25 cellular contexts compared by ENCODE assay signal in the genomic region with DNA sequence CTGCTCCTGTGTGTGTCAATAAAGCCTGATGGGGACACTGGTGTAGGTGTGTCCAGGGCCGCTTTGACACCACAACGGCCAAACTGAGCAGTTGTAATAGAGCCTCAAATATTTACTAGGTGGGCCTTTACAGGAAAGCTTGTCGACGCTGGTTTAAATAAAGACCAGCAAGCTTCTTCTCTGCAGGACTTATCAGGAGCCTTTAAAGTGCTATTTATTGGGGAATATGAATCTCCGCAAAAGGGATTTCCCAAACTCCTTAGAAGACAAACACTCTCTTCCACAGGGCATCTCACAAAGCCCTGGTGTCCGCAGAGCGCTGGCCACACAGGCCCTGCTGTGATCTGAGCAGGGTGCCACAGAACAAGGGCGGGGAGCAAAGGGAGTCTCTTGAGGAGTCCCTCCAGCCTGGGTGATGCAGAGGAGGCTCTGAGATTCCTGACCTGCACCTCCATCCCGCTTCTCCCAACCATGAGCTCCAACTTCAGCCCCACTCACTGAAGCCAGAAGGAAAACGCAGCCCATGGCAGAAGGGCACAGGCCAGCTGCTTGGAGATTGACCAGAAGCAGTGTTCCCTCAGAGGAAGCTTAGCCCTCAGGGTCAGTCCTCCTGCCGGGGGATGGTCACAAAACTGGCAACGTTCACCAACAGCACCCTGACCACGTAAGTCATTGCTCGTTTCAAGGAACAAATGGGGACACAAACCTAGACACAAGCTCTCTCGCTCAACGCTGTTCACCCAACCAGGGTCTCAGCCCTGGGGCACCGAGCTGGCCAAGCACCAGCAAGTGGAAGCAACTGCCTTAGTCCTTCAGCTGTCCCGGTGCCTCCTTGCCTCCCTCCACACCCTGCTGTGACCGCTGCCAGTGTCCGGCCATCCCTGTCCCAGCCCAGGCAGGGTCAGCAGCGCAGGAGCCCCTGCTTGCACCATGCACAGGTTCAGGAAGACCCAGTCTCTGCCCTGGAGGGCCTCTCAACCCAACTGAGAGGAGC.
A peak's percentile ranks its signal among the peaks of the same experiment; 100 is the strongest.
DNase-seq lines count a peak whose midpoint lies in the region; ATAC-seq, FAIRE-seq and TF ChIP-seq lines count a peak whose summit lies in the region.
"Had no signal": no experiment of that assay in that cellular context is flagged by ENCODE, and none has a peak within 500 bp of the region (broad histone marks: within the 10 kb centered on the region; RNA-seq: fewer than 3 reads in every experiment).

No MANE protein-coding gene starts in this region.

- no peak overlapping the region for H3K4me2 ChIP-seq in K562 (ENCODE audit: insufficient read depth, low read length)
- H3K4me2 ChIP-seq in neural cell (ENCODE audit: low read length), result no peak overlapping the region

- H3K9ac ChIP-seq in K562 (ENCODE audit: insufficient read depth in 1 of 2, low read depth in 2 of 2, low read length in 2 of 2), result no peak overlapping the region
- H3K9ac ChIP-seq in neural cell (ENCODE audit: low read length), result peak overlapping the region; percentile 35

- 92% methylated on average over 21 of the region's 21 CpGs for WGBS in heart right ventricle, 2 donors
- WGBS in K562 (ENCODE audit: insufficient coverage, low coverage, missing lambda C conversion rate), result 30% methylated on average over 17 of the region's 21 CpGs
- WGBS in aorta, 2 donors, result 97% methylated on average over 21 of the region's 21 CpGs

- H2AFZ ChIP-seq in K562 (ENCODE audit: low read depth, low read length) (no peak overlapping the region), neural cell (ENCODE audit: low read depth, low read length) (peak overlapping the region; percentile 42)

- H3K36me3 ChIP-seq in heart right ventricle (no peaks in the 10 kb centered on the region), K562 (ENCODE audit: control insufficient read depth, insufficient read depth, low read length) (no peaks in the 10 kb centered on the region), neural cell (ENCODE audit: insufficient read depth, low read length) (no peaks in the 10 kb centered on the region), aorta (ENCODE audit: control insufficient read depth in 1 of 2, insufficient read depth in 2 of 2, low read length in 1 of 2) (no peaks in the 10 kb centered on the region)
- H3K36me3 ChIP-seq: lower lobe of right lung had no signal

- no peaks in the 10 kb centered on the region for H3K9me2 ChIP-seq in neural cell (ENCODE audit: insufficient read depth, low read length)

- CTCF ChIA-PET in K562 (lab: Yijun Ruan, JAX; ENCODE audit: low intra/inter-chr PET ratio), result no interaction called here

- FAIRE-seq in K562 (lab: Jason Lieb, UNC) (no peak), HTR-8/SVneo (lab: Jason Lieb, UNC) (no peak)
- FAIRE-seq: A204.1, GM18507 had no signal

- no TSS peak for BruUV-seq in K562 (replicated peaks; lab: Mats Ljungman, UMichigan)

- H3K9me3 ChIP-seq in heart right ventricle (no peaks in the 10 kb centered on the region), K562 (replicated peaks; ENCODE audit: control insufficient read depth, insufficient read depth, low read depth, low read length) (no peaks in the 10 kb centered on the region), neural cell (ENCODE audit: low read length) (no peaks in the 10 kb centered on the region), aorta (ENCODE audit: control insufficient read depth, low read length) (no peaks in the 10 kb centered on the region)
- H3K9me3 ChIP-seq: Caco-2, lower lobe of right lung had no signal

- in situ Hi-C loops in K562 (cut with MboI), result no loop called here

- no peak for TF ChIP-seq EP300 in K562 (IDR thresholded peaks at IDR 0.05; ENCODE audit: low read length)
- no peak for TF ChIP-seq EP300 in neural cell (conservative IDR thresholded peaks at IDR 0.05; ENCODE audit: poor library complexity, severe bottlenecking)

- no peaks in the 10 kb centered on the region for H3F3A ChIP-seq in neural cell (ENCODE audit: insufficient read depth, low read length, poor library complexity, severe bottlenecking)

- no peaks in the 10 kb centered on the region for H3K79me2 ChIP-seq in K562 (ENCODE audit: control insufficient read depth, insufficient read depth, low read length)
- no peaks in the 10 kb centered on the region for H3K79me2 ChIP-seq in neural cell (replicated peaks; ENCODE audit: insufficient read depth, low read length)

- no peak for TF ChIP-seq POLR2A in K562 (conservative IDR thresholded peaks at IDR 0.05)

- H3K27me3 ChIP-seq in heart right ventricle (peaks cover 0 to 2% (median 0%) of the 10 kb centered on the region in 7 donors), K562 (ENCODE audit: control insufficient read depth in 2 of 2, insufficient read depth in 2 of 2, low read length in 2 of 2) (peaks cover 0 to 9% of the 10 kb centered on the region in 2 experiments; a peak in 2 of 5 replicates), neural cell (ENCODE audit: insufficient read depth, low read depth, low read length) (no peaks in the 10 kb centered on the region), aorta (ENCODE audit: control insufficient read depth in 1 of 2, insufficient read depth in 2 of 2, low read length in 1 of 2) (no peaks in the 10 kb centered on the region)

- peaks cover 0 to 53% (median 0%) of the 10 kb centered on the region in 9 donors for H3K4me1 ChIP-seq in heart right ventricle
- H3K4me1 ChIP-seq in K562 (replicated peaks in 1 of 2; ENCODE audit: control insufficient read depth in 2 of 2, insufficient read depth in 2 of 2, low read length in 2 of 2), result peaks cover 0 to 6% of the 10 kb centered on the region in 2 experiments; a peak in 1 of 5 replicates
- H3K4me1 ChIP-seq in aorta (ENCODE audit: control insufficient read depth in 1 of 2, insufficient read depth in 2 of 2, low read length in 2 of 2), result no peaks in the 10 kb centered on the region
- H3K4me1 ChIP-seq: Caco-2 had no signal

- DNase-seq in Right ventricle myocardium inferior (ENCODE audit: missing footprints) (peak; percentile 42), heart right ventricle (no peak), K562 (ENCODE audit: extremely low read depth in 1 of 4, low spot score in 3 of 4) (no peak), aorta (peak; percentile 37 to 71), HTR-8/SVneo (ENCODE audit: insufficient read length, low spot score) (no peak), DMS114 treated with DMSO at 0.1 percent for 48 hours (lab: John Stamatoyannopoulos, UW; ENCODE audit: unreplicated experiment) (no peak)
- DNase-seq in stimulated activated naive CD4-positive, alpha-beta T cell (lab: John Stamatoyannopoulos, UW), result no peak
- DNase-seq: activated CD4-positive, alpha-beta T cell treated with anti-CD3 and anti-CD28 coated beads for 36 hours; activated CD8-positive, alpha-beta memory T cell treated with anti-CD3 and anti-CD28 coated beads for 24 hours; activated naive CD4-positive, alpha-beta T cell; DMS79; GF-D8; glutamatergic neuron; KG1; lower lobe of right lung; NCI-H1436; NCI-H2081 treated with DMSO at 0.1 percent for 48 hours; NCI-H226; stimulated activated naive CD8-positive, alpha-beta T cell treated with anti-CD3 and anti-CD28 coated beads, Interleukin-15, Interleukin-2, amounts not matched to agents 100 U/mL and 50 U/mL, for 24 hours; T-helper 17 cell had no signal

- peaks cover 2% of the 10 kb centered on the region for H3K9me1 ChIP-seq in K562 (ENCODE audit: control insufficient read depth, insufficient read depth, low read length)

- H3K27ac ChIP-seq in heart right ventricle (peak overlapping the region in 1 of 10 donors; percentile 85), K562 (ENCODE audit: extremely low read depth, low read depth, low read length) (no peak overlapping the region; the same call in 2 of the 3 replicates), neural cell (ENCODE audit: low read length) (peak overlapping the region; percentile 61), aorta (ENCODE audit: low read depth in 1 of 2, low read length in 2 of 2) (no peak overlapping the region)
- H3K27ac ChIP-seq: lower lobe of right lung, SK-N-MC had no signal

- no peak overlapping the region for H3K4me3 ChIP-seq in heart right ventricle
- no peak overlapping the region for H3K4me3 ChIP-seq in K562
- no peak overlapping the region for H3K4me3 ChIP-seq in neural cell (ENCODE audit: low read length)
- no peak overlapping the region for H3K4me3 ChIP-seq in aorta (ENCODE audit: low read length in 2 of 2)
- H3K4me3 ChIP-seq: lower lobe of right lung, SK-N-MC had no signal

- TF ChIP-seq RAD21 in K562 (CRISPR knock-in tag; conservative IDR thresholded peaks at IDR 0.05 in 1 of 2, IDR thresholded peaks at IDR 0.05 in 1 of 2), result no peak
- TF ChIP-seq RAD21 in neural cell (conservative IDR thresholded peaks at IDR 0.05), result no peak

- H4K20me1 ChIP-seq in K562 (replicated peaks; ENCODE audit: control insufficient read depth, insufficient read depth, low read length) (no peaks in the 10 kb centered on the region), neural cell (ENCODE audit: insufficient read depth) (no peaks in the 10 kb centered on the region)

- intact Hi-C loops in Right ventricle myocardium inferior (cut with DNase I) (no loop called here), heart right ventricle (cut with DNase I) (no loop called here), K562 (cut with micrococcal nuclease) (no loop called here), aorta (cut with DNase I) (no loop called here)

- no peak for ATAC-seq in Right ventricle myocardium inferior
- ATAC-seq in heart right ventricle, result no peak
- no peak for ATAC-seq in K562
- no peak for ATAC-seq in aorta (ENCODE audit: low FRiP score)
- ATAC-seq: activated CD4-positive, alpha-beta T cell treated with anti-CD3 and anti-CD28 coated beads for 36 hours; T-helper 17 cell had no signal

- no peak for TF ChIP-seq CTCF in heart right ventricle (IDR thresholded peaks at IDR 0.05)
- no peak for TF ChIP-seq CTCF in K562 (IDR thresholded peaks at IDR 0.05 in 2 of 3, conservative IDR thresholded peaks at IDR 0.05 in 1 of 3; ENCODE audit: insufficient read depth in 2 of 3, low read depth in 1 of 3, low read length in 3 of 3)
- no peak for TF ChIP-seq CTCF in neural cell (IDR thresholded peaks at IDR 0.05; ENCODE audit: poor library complexity, severe bottlenecking)

- POLR2A ChIA-PET in K562 (lab: Yijun Ruan, JAX), result no interaction called here

TF ChIP-seq in K562, 482 proteins besides CTCF, POLR2A, EP300 and RAD21 (continues in another document):
- TF ChIP-seq ZNF239 (CRISPR knock-in tag; IDR thresholded peaks at IDR 0.05) (peak; percentile 96), C11orf30 (IDR thresholded peaks at IDR 0.05; ENCODE audit: low read depth) (no peak)

TF ChIP-seq in neural cell, 6 proteins besides CTCF, POLR2A, EP300 and RAD21 (continues in another document):
- TF ChIP-seq TAF1 (IDR thresholded peaks at IDR 0.05; ENCODE audit: low read depth) (no peak), SMC3 (conservative IDR thresholded peaks at IDR 0.05; ENCODE audit: poor library complexity) (no peak), EZH2 (IDR thresholded peaks at IDR 0.05; ENCODE audit: borderline replicate concordance, insufficient read depth, low read length, poor library complexity, severe bottlenecking) (no peak), MXI1 (conservative IDR thresholded peaks at IDR 0.05; ENCODE audit: poor library complexity, severe bottlenecking) (no peak), POLR2AphosphoS5 (IDR thresholded peaks at IDR 0.05) (no peak)

Comparison
In these comparisons a context has a peak if more than half of its experiments do, and no peak if none do; other contexts are left out.
1. DNase-seq: peak in Right ventricle myocardium inferior (single experiment) and aorta (2 of 2); none in heart right ventricle (0 of 2), K562 (0 of 4), HTR-8/SVneo (single experiment), stimulated activated naive CD4-positive, alpha-beta T cell (0 of 6) and DMS114 treated with DMSO at 0.1 percent for 48 hours (single experiment).